In the genomic region with DNA sequence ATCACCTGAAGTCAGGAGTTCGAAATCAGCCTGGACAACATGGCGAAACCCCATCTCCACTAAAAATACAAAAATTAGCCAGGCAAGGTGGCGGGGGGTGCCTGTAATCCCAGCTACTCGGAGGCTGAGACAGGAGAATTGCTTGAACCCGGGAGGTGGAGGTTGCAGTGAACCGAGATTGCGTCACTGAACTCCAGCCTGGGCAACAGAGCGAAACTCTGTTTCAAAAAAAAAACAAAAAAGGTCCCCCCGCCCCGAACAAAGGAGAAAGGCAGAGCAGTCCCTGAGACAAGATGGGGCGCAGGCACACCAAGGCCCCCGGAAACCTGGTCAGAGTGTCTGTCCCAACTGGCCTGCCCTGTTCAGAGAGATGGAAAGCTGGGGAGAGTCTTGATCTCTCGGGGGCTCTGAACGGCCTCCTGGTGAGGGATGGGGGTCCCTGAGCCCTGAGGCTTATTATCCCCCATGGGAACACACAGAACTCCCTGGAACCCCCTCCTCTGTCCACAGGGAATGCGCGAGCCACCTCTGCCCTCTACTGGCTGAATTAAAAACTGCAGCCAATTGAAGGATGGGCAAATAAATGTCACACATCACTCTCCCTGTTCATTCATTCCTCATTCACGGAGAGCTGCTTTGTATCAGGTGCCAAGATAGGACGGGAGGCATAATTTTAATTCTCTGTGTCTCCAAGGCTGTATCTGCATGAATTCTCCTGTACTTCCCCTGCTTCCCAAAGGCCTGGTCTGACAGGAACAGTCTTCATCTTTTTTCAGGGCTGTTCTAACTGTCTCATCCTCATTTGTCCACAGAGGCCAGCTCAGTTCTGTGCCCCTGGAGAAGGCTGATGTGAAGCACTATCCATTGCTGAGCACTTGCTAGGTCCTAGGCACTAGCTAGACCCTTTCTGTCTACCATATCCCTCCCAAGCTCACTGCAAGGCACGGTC, we compare ENCODE assay signal across 1 cellular context.
TF ChIP-seq lines count a peak whose summit lies in the region.

No MANE protein-coding gene starts in this region.

TF ChIP-seq in WTC11, 78 proteins besides CTCF, POLR2A, EP300 and RAD21 (continued from another document):
- TF ChIP-seq, protein P1, sequence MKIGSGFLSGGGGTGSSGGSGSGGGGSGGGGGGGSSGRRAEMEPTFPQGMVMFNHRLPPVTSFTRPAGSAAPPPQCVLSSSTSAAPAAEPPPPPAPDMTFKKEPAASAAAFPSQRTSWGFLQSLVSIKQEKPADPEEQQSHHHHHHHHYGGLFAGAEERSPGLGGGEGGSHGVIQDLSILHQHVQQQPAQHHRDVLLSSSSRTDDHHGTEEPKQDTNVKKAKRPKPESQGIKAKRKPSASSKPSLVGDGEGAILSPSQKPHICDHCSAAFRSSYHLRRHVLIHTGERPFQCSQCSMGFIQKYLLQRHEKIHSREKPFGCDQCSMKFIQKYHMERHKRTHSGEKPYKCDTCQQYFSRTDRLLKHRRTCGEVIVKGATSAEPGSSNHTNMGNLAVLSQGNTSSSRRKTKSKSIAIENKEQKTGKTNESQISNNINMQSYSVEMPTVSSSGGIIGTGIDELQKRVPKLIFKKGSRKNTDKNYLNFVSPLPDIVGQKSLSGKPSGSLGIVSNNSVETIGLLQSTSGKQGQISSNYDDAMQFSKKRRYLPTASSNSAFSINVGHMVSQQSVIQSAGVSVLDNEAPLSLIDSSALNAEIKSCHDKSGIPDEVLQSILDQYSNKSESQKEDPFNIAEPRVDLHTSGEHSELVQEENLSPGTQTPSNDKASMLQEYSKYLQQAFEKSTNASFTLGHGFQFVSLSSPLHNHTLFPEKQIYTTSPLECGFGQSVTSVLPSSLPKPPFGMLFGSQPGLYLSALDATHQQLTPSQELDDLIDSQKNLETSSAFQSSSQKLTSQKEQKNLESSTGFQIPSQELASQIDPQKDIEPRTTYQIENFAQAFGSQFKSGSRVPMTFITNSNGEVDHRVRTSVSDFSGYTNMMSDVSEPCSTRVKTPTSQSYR (CRISPR knock-in tag; IDR thresholded peaks at IDR 0.05) = no peak
- no peak for TF ChIP-seq ZNF232 (CRISPR knock-in tag; IDR thresholded peaks at IDR 0.05)
- no peak for TF ChIP-seq NFE2L1 (CRISPR knock-in tag; IDR thresholded peaks at IDR 0.05)
- TF ChIP-seq, protein P2, sequence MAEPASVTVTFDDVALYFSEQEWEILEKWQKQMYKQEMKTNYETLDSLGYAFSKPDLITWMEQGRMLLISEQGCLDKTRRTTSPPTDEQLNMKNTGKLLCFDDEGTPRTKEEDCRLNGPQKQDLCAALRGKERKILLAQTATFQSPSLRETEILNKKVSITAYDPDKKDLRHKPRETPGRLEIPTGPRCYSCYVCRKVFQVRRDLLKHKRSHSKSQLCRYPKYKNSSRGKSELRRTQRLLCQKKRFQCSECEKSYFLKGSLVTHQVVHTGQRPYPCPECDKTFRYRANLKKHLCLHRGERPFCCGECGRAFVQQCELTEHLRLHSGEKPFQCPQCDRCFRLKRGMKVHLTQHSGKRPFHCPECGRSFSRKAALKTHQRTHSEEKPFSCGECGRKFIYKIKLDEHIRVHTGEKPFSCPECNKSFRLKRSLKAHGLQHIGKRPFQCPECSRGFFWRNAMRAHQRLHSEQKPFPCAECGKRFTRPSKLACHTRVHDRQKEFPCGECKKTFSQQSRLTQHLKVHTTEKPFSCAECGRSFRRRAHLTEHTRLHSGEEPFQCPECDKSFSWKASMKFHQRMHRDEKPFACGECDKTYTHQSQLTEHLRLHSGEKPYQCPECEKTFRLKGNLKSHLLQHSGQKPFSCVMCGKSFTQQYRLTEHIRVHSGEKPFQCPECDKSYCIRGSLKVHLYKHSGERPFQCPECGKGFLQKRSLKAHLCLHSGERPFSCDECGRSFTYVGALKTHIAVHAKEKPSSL (CRISPR knock-in tag; conservative IDR thresholded peaks at IDR 0.05) = no peak
- no peak for TF ChIP-seq ZNF671 (CRISPR knock-in tag; IDR thresholded peaks at IDR 0.05)
- no peak for TF ChIP-seq SMAD3 (CRISPR knock-in tag; IDR thresholded peaks at IDR 0.05; ENCODE audit: borderline replicate concordance)
- TF ChIP-seq PRRX2 (CRISPR knock-in tag; IDR thresholded peaks at IDR 0.05) = no peak
